Comparison of ENCODE assay signal across 26 cellular contexts in genomic region chr3:150736316-150736719, GRCh38. TPM values are rescaled to one million over a fixed set of nuclear protein-coding genes. Genes with fewer than 3 reads are reported as not detected.
DNase-seq lines count a peak whose midpoint lies in the region; TF ChIP-seq lines count a peak whose summit lies in the region.
"Had no signal": no experiment of that assay in that cellular context is flagged by ENCODE, and none has a peak within 500 bp of the region (broad histone marks: within the 10 kb centered on the region; RNA-seq: fewer than 3 reads in every experiment).

No MANE protein-coding gene starts in this region.

- POLR2A ChIA-PET in Caco-2 (lab: Charles Lee), result no interaction called here

- no peaks in the 10 kb centered on the region for H3K9me3 ChIP-seq in Caco-2
- no peaks in the 10 kb centered on the region for H3K9me3 ChIP-seq in H9 (ENCODE audit: control insufficient read depth, low read depth, low read length)
- no peaks in the 10 kb centered on the region for H3K9me3 ChIP-seq in endodermal cell (ENCODE audit: control insufficient read depth, low read length)
- no peaks in the 10 kb centered on the region for H3K9me3 ChIP-seq in neuronal stem cell (replicated peaks in 1 of 2; ENCODE audit: control insufficient read depth in 2 of 2, insufficient read depth in 1 of 2, low read depth in 1 of 2, low read length in 2 of 2)
- H3K9me3 ChIP-seq: colonic mucosa had no signal

- no peaks in the 10 kb centered on the region for H3K23me2 ChIP-seq in H9 (ENCODE audit: insufficient read length, low read depth, low read length, poor library complexity, severe bottlenecking)

- H3K56ac ChIP-seq in H9 (ENCODE audit: insufficient read length, low read depth, low read length), result no peak overlapping the region

- DNase-seq in Caco-2, result no peak
- peak; percentile 65 for DNase-seq in H9
- DNase-seq in endodermal cell, result peak; percentile 75
- peak; percentile 84 for DNase-seq in kidney tubule cell (ENCODE audit: low spot score)
- no peak for DNase-seq in NCI-H1105 treated with DMSO at 0.1 percent for 48 hours (lab: John Stamatoyannopoulos, UW)
- DNase-seq in neuronal stem cell (ENCODE audit: low spot score), result no peak
- DNase-seq in glutamatergic neuron, result no peak
- DNase-seq: activated CD4-positive, CD25-positive, alpha-beta regulatory T cell; activated naive CD8-positive, alpha-beta T cell treated with anti-CD3 and anti-CD28 coated beads, Interleukin-2, amount 10 ng/mL, durations not matched to agents 7 days and 5 days; CD4-positive, alpha-beta T cell; colonic mucosa; GF-D8; hippocampal formation; KBM-7; left colon; NCI-H1694 treated with DMSO at 0.1 percent for 48 hours; NCI-H2227 treated with DMSO at 0.1 percent for 48 hours; NCI-H774; nephron progenitor cell; OCI-M1; posterior cingulate gyrus; SIG-M5; stimulated activated CD4-positive, alpha-beta T cell treated with anti-CD3 and anti-CD28 coated beads, Interleukin-1b, Interleukin-23, amount 100 ng/mL, for 48 hours; stimulated activated naive CD4-positive, alpha-beta T cell had no signal

- no peaks in the 10 kb centered on the region for H3K27me3 Mint-ChIP-seq in Caco-2 (ENCODE audit: insufficient read depth, unreplicated experiment)
- H3K27me3 Mint-ChIP-seq in H9 (ENCODE audit: low read depth), result no peaks in the 10 kb centered on the region
- H3K27me3 Mint-ChIP-seq in endodermal cell (ENCODE audit: insufficient read depth), result peaks cover 3% of the 10 kb centered on the region
- H3K27me3 Mint-ChIP-seq in glutamatergic neuron (ENCODE audit: unreplicated experiment), result peaks cover 5% of the 10 kb centered on the region
- H3K27me3 Mint-ChIP-seq: activated naive CD8-positive, alpha-beta T cell treated with anti-CD3 and anti-CD28 coated beads, Interleukin-2, amount 10 ng/mL, durations not matched to agents 7 days and 5 days; brain; CD4-positive, alpha-beta T cell had no signal

- no peak overlapping the region for H3K14ac ChIP-seq in H9 (ENCODE audit: insufficient read depth, low read length)
- no peak overlapping the region for H3K14ac ChIP-seq in neuronal stem cell (ENCODE audit: low read length)

- H3K4ac ChIP-seq in H9 (ENCODE audit: low read depth, low read length), result no peak overlapping the region
- no peak overlapping the region for H3K4ac ChIP-seq in neuronal stem cell (ENCODE audit: low read length)

- H2BK120ac ChIP-seq in H9 (ENCODE audit: low read depth, low read length, poor library complexity, severe bottlenecking) (no peak overlapping the region), neuronal stem cell (ENCODE audit: low read depth, low read length) (no peak overlapping the region)

- no peaks in the 10 kb centered on the region for H3K79me2 ChIP-seq in H9 (ENCODE audit: insufficient read depth, low read length)

- H3K9ac ChIP-seq in H9 (ENCODE audit: extremely low read depth, insufficient read length, low read length) (no peak overlapping the region), endodermal cell (ENCODE audit: extremely low read depth, low read length, poor library complexity, severe bottlenecking) (no peak overlapping the region), neuronal stem cell (ENCODE audit: low read depth, low read length, poor library complexity) (no peak overlapping the region)

- no peak overlapping the region for H2BK20ac ChIP-seq in H9 (ENCODE audit: low read depth, low read length, poor library complexity, severe bottlenecking)

- H3K18ac ChIP-seq in H9 (ENCODE audit: insufficient read length, low read depth, low read length) (no peak overlapping the region), neuronal stem cell (ENCODE audit: low read length) (no peak overlapping the region)

- H4K20me1 ChIP-seq in H9 (ENCODE audit: control insufficient read depth, insufficient read depth, insufficient read length), result no peaks in the 10 kb centered on the region

- intact Hi-C loops in Caco-2 (cut with micrococcal nuclease; ENCODE audit: unreplicated experiment), result no loop called here

- H3K4me3 Mint-ChIP-seq in Caco-2 (ENCODE audit: unreplicated experiment), result peak overlapping the region; percentile 3
- no peak overlapping the region for H3K4me3 Mint-ChIP-seq in H9
- H3K4me3 Mint-ChIP-seq in endodermal cell, result no peak overlapping the region
- H3K4me3 Mint-ChIP-seq in glutamatergic neuron (ENCODE audit: unreplicated experiment), result no peak overlapping the region
- H3K4me3 Mint-ChIP-seq: activated naive CD8-positive, alpha-beta T cell treated with anti-CD3 and anti-CD28 coated beads, Interleukin-2, amount 10 ng/mL, durations not matched to agents 7 days and 5 days; brain; CD4-positive, alpha-beta T cell; nephron progenitor cell had no signal

- no peak overlapping the region for H2BK15ac ChIP-seq in H9 (ENCODE audit: low read depth, low read length)
- no peak overlapping the region for H2BK15ac ChIP-seq in neuronal stem cell (ENCODE audit: low read length)

- H3K4me2 ChIP-seq in H9 (ENCODE audit: insufficient read depth, insufficient read length, low read length), result no peak overlapping the region
- H3K4me2 ChIP-seq in neuronal stem cell (ENCODE audit: insufficient read depth, low read length, poor library complexity, severe bottlenecking), result no peak overlapping the region

- H3K27me3 ChIP-seq in Caco-2 (replicated peaks; ENCODE audit: control insufficient read depth, insufficient read depth, low read length) (no peaks in the 10 kb centered on the region), H9 (ENCODE audit: insufficient read depth, low read length) (no peaks in the 10 kb centered on the region), endodermal cell (ENCODE audit: control insufficient read depth, insufficient read depth, low read length, poor library complexity, severe bottlenecking) (no peaks in the 10 kb centered on the region), neuronal stem cell (ENCODE audit: control insufficient read depth in 3 of 3, insufficient read depth in 3 of 3, low read depth in 1 of 3, low read length in 3 of 3) (no peaks in the 10 kb centered on the region)
- H3K27me3 ChIP-seq: colonic mucosa had no signal

- no peak overlapping the region for H4K5ac ChIP-seq in H9 (ENCODE audit: insufficient read length, low read depth, low read length)

- peak overlapping the region; percentile 36 for H3K27ac Mint-ChIP-seq in Caco-2 (ENCODE audit: unreplicated experiment)
- H3K27ac Mint-ChIP-seq in H9, result peak overlapping the region; percentile 16 to 86 (median 58); a peak in 3 of 7 replicates
- H3K27ac Mint-ChIP-seq in endodermal cell, result peak overlapping the region; percentile 87
- no peak overlapping the region for H3K27ac Mint-ChIP-seq in glutamatergic neuron (ENCODE audit: unreplicated experiment)
- H3K27ac Mint-ChIP-seq: activated naive CD8-positive, alpha-beta T cell treated with anti-CD3 and anti-CD28 coated beads, Interleukin-2, amount 10 ng/mL, durations not matched to agents 7 days and 5 days; brain; CD4-positive, alpha-beta T cell; nephron progenitor cell had no signal

- peaks cover 33% of the 10 kb centered on the region for H3K4me1 Mint-ChIP-seq in Caco-2 (ENCODE audit: low read depth, unreplicated experiment)
- H3K4me1 Mint-ChIP-seq in H9, result peaks cover 41 to 57% of the 10 kb centered on the region in 2 experiments
- peaks cover 59% of the 10 kb centered on the region for H3K4me1 Mint-ChIP-seq in endodermal cell
- peaks cover 6% of the 10 kb centered on the region for H3K4me1 Mint-ChIP-seq in glutamatergic neuron (ENCODE audit: low read depth, unreplicated experiment)

- no peaks in the 10 kb centered on the region for H3K9me3 Mint-ChIP-seq in Caco-2 (ENCODE audit: unreplicated experiment)
- H3K9me3 Mint-ChIP-seq in H9, result no peaks in the 10 kb centered on the region
- no peaks in the 10 kb centered on the region for H3K9me3 Mint-ChIP-seq in endodermal cell
- peaks cover 2% of the 10 kb centered on the region for H3K9me3 Mint-ChIP-seq in glutamatergic neuron (ENCODE audit: unreplicated experiment)
- H3K9me3 Mint-ChIP-seq: activated naive CD8-positive, alpha-beta T cell treated with anti-CD3 and anti-CD28 coated beads, Interleukin-2, amount 10 ng/mL, durations not matched to agents 7 days and 5 days; brain; CD4-positive, alpha-beta T cell; nephron progenitor cell had no signal

- H3K36me3 ChIP-seq in Caco-2 (ENCODE audit: control insufficient read depth, insufficient read depth, low read length) (no peaks in the 10 kb centered on the region), endodermal cell (ENCODE audit: control insufficient read depth, insufficient read depth, low read length) (no peaks in the 10 kb centered on the region), neuronal stem cell (replicated peaks in 1 of 2; ENCODE audit: control insufficient read depth in 2 of 2, insufficient read depth in 2 of 2, low read length in 2 of 2) (peaks cover 0 to 4% of the 10 kb centered on the region in 2 donors)
- H3K36me3 ChIP-seq: colonic mucosa had no signal

- no CpG with 5 or more reads among the region's 2 CpGs for WGBS in H9 (ENCODE audit: extremely low coverage, insufficient read length, low lambda C conversion rate)
- WGBS in endodermal cell (ENCODE audit: insufficient coverage in 1 of 2, insufficient read length in 1 of 2), 2 experiments, result 44 to 54% methylated on average over 2 of the region's 2 CpGs
- WGBS in neuronal stem cell (ENCODE audit: extremely low coverage in 2 of 2, insufficient read length in 2 of 2, insufficient replicate concordance in 1 of 2), 2 donors, result no CpG with 5 or more reads among the region's 2 CpGs

- H3K23ac ChIP-seq in H9 (ENCODE audit: insufficient read length, low read depth, low read length) (no peak overlapping the region), neuronal stem cell (ENCODE audit: low read depth, low read length, poor library complexity) (no peak overlapping the region)

- TF ChIP-seq CTCF in Caco-2 (IDR thresholded peaks at IDR 0.05; ENCODE audit: insufficient read depth in 1 of 2, low read depth in 1 of 2, low read length in 1 of 2, severe bottlenecking in 1 of 2, unreplicated experiment in 1 of 2) (no peak), H9 (conservative IDR thresholded peaks at IDR 0.05) (no peak), endodermal cell (conservative IDR thresholded peaks at IDR 0.05) (no peak), glutamatergic neuron (IDR thresholded peaks at IDR 0.05; ENCODE audit: partially characterized antibody, unreplicated experiment) (no peak)

- BruUV-seq in Caco-2 (replicated peaks; lab: Mats Ljungman, UMichigan), result no TSS peak

- no peak overlapping the region for H2BK12ac ChIP-seq in H9 (ENCODE audit: insufficient read length, low read depth, low read length)
- no peak overlapping the region for H2BK12ac ChIP-seq in neuronal stem cell (ENCODE audit: low read length)

- H3K36me3 Mint-ChIP-seq in Caco-2 (ENCODE audit: insufficient read depth, unreplicated experiment) (peaks cover 10% of the 10 kb centered on the region), H9 (ENCODE audit: insufficient read depth in 1 of 3, low read depth in 3 of 3) (no peaks in the 10 kb centered on the region), endodermal cell (ENCODE audit: low read depth) (peaks cover 6% of the 10 kb centered on the region), glutamatergic neuron (ENCODE audit: unreplicated experiment) (no peaks in the 10 kb centered on the region)

- H2AFZ ChIP-seq in H9 (ENCODE audit: low read length) (no peak overlapping the region), neuronal stem cell (ENCODE audit: low read length) (no peak overlapping the region)

- H3T11ph ChIP-seq in H9 (ENCODE audit: low read length), result no peak overlapping the region

- H3K4me1 ChIP-seq in Caco-2 (peaks cover 41% of the 10 kb centered on the region), H9 (ENCODE audit: insufficient read depth, low read length) (0 out of 2 replicates have a peak, but pooled peaks cover 4% of the 10 kb centered on the region), endodermal cell (ENCODE audit: control insufficient read depth, insufficient read depth, low read length) (peaks cover 27% of the 10 kb centered on the region), neuronal stem cell (ENCODE audit: control insufficient read depth in 2 of 2, insufficient read depth in 1 of 2, low read depth in 1 of 2, low read length in 2 of 2) (peaks cover 0 to 1% of the 10 kb centered on the region in 2 donors)
- H3K4me1 ChIP-seq: colonic mucosa had no signal

- no peak overlapping the region for H2AK5ac ChIP-seq in H9 (ENCODE audit: insufficient read length, low read length)
- H2AK5ac ChIP-seq in neuronal stem cell (ENCODE audit: low read depth, low read length), result no peak overlapping the region

- H2BK5ac ChIP-seq in H9 (ENCODE audit: insufficient read length, low read length) (no peak overlapping the region), neuronal stem cell (ENCODE audit: low read length) (no peak overlapping the region)

- H4K8ac ChIP-seq in H9 (replicated peaks; ENCODE audit: insufficient read length, low read depth, low read length) (no peak overlapping the region), neuronal stem cell (ENCODE audit: low read depth, low read length) (no peak overlapping the region)

- H3K27ac ChIP-seq in H9 (ENCODE audit: insufficient read length, low read depth, low read length), result no peak overlapping the region
- H3K27ac ChIP-seq in endodermal cell (ENCODE audit: low read depth, low read length), result no peak overlapping the region
- no peak overlapping the region for H3K27ac ChIP-seq in neuronal stem cell (replicated peaks; ENCODE audit: low read length)
- H3K27ac ChIP-seq: colonic mucosa had no signal

- no peak overlapping the region for H4K91ac ChIP-seq in H9 (ENCODE audit: insufficient read length, low read depth, low read length)
- H4K91ac ChIP-seq in neuronal stem cell (ENCODE audit: low read depth, low read length, poor library complexity), result no peak overlapping the region

- H3K4me3 ChIP-seq in Caco-2 (ENCODE audit: low read depth, low read length) (no peak overlapping the region), endodermal cell (ENCODE audit: low read length) (no peak overlapping the region), neuronal stem cell (ENCODE audit: low read length in 2 of 2) (no peak overlapping the region)
- H3K4me3 ChIP-seq: colonic mucosa had no signal

- H3K79me1 ChIP-seq in H9 (ENCODE audit: insufficient read depth, low read depth, low read length, poor library complexity, severe bottlenecking) (no peaks in the 10 kb centered on the region), neuronal stem cell (ENCODE audit: low read depth, low read length) (no peaks in the 10 kb centered on the region)

- CTCF ChIA-PET in Caco-2 (lab: Charles Lee), result no interaction called here

RNA-seq across cellular contexts. Expression of gene SIAH2, which starts 26.7 kb away (rescaled TPM):
- total RNA-seq in Caco-2 (2022) (25.6 and 31.8 TPM in 2 replicates), H9 (2021) (17.4 and 18.6 TPM in 2 replicates), endodermal cell (10 to 100 TPM; 15.6 to 19.2 TPM), glutamatergic neuron (ENCODE audit: unreplicated experiment) (9.6 TPM)
- polyA plus RNA-seq in endodermal cell (2013, experiment 1 of 2), result 14.4 TPM
- 12.8 TPM for polyA plus RNA-seq in endodermal cell (2013, experiment 2 of 2)
- 16.1 TPM for polyA plus RNA-seq in neuronal stem cell (2013, experiment 1 of 2)
- 16.2 TPM for polyA plus RNA-seq in neuronal stem cell (2013, experiment 2 of 2)

RNA-seq across cellular contexts. Expression of gene ERICH6, which starts 32.6 kb away (rescaled TPM):
- total RNA-seq in Caco-2 (2022) (not detected in 2 replicates), H9 (2021) (not detected in 2 replicates), endodermal cell (under 1 TPM in 1 of 2 donors, not detected in 1; 0.42 TPM), glutamatergic neuron (ENCODE audit: unreplicated experiment) (0.69 TPM)
- polyA plus RNA-seq in endodermal cell (2013, experiment 1 of 2), result not detected
- polyA plus RNA-seq in endodermal cell (2013, experiment 2 of 2), result not detected
- 0.04 TPM for polyA plus RNA-seq in neuronal stem cell (2013, experiment 1 of 2)
- polyA plus RNA-seq in neuronal stem cell (2013, experiment 2 of 2), result 0.01 TPM
- total RNA-seq: CD4-positive, alpha-beta T cell; colonic mucosa; left colon; T-helper 2 cell treated with Interferon-gamma antibody and Interleukin-4, amounts not matched to agents 100 ng/mL and 5 ng/mL, for 36 hours had no signal

Comparison
In these comparisons a context has a peak if more than half of its experiments do, and no peak if none do; other contexts are left out.
1. DNase-seq: peak in H9 (single experiment), endodermal cell (single experiment) and kidney tubule cell (single experiment); none in Caco-2 (0 of 2), NCI-H1105 treated with DMSO at 0.1 percent for 48 hours (single experiment), neuronal stem cell (single experiment) and glutamatergic neuron (single experiment).